Comparison of ENCODE assay signal across 14 cellular contexts in the genomic region with DNA sequence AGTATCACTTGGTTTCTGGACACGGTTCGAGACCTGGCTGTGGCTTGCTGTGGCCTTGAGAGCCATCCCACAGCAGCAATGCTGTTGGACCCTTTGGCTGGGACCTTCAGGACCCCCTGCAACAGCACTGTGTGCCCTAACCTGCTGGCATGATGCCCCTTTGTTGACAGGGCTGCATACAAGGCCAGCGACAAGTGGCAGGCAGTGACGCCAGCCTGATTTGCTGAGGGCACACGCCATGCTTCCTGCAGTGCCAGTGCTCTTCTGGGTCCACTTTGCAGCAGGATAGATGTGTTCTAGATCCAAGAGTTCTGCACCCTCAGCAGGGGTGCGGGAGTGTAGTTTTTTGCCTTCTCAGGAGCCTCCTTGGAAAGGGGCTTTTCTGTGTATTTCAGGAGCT. TPM values are rescaled to one million over a fixed set of nuclear protein-coding genes. Genes with fewer than 3 reads are reported as not detected.
A peak's percentile ranks its signal among the peaks of the same experiment; 100 is the strongest.
DNase-seq lines count a peak whose midpoint lies in the region; ATAC-seq and TF ChIP-seq lines count a peak whose summit lies in the region.
"Had no signal": no experiment of that assay in that cellular context is flagged by ENCODE, and none has a peak within 500 bp of the region (broad histone marks: within the 10 kb centered on the region; RNA-seq: fewer than 3 reads in every experiment).

No MANE protein-coding gene starts in this region.

- peaks cover 7% of the 10 kb centered on the region for H3K9me3 Mint-ChIP-seq in endodermal cell

- no peaks in the 10 kb centered on the region for H3K4me1 ChIP-seq in endodermal cell (ENCODE audit: control insufficient read depth, insufficient read depth, low read length)
- H3K4me1 ChIP-seq in lower lobe of right lung = peaks cover 27% of the 10 kb centered on the region
- H3K4me1 ChIP-seq in Karpas-422 (ENCODE audit: low read length) = no peaks in the 10 kb centered on the region; the same call in 1 of the 2 replicates

- H3K27me3 Mint-ChIP-seq in T-helper 17 cell (no peaks in the 10 kb centered on the region), endodermal cell (ENCODE audit: insufficient read depth) (no peaks in the 10 kb centered on the region)
- H3K27me3 Mint-ChIP-seq: activated naive CD8-positive, alpha-beta T cell treated with anti-CD3 and anti-CD28 coated beads, Interleukin-2, amount 50 U/mL, for 24 hours had no signal

- H3K79me2 ChIP-seq in Karpas-422 (ENCODE audit: low read length) = no peaks in the 10 kb centered on the region

- H3K4me2 ChIP-seq in Karpas-422 (ENCODE audit: low read depth, low read length, poor library complexity, severe bottlenecking) = no peak overlapping the region
- H3K4me2 ChIP-seq: PC-9 had no signal

- no peaks in the 10 kb centered on the region for H3K36me3 ChIP-seq in endodermal cell (ENCODE audit: control insufficient read depth, insufficient read depth, low read length)
- peaks cover 10% of the 10 kb centered on the region for H3K36me3 ChIP-seq in lower lobe of right lung
- no peaks in the 10 kb centered on the region for H3K36me3 ChIP-seq in Karpas-422 (ENCODE audit: insufficient read depth, low read length)

- 94 to 100% methylated on average over 3 to 6 of the region's 6 CpGs for WGBS in endodermal cell (ENCODE audit: insufficient coverage in 1 of 2, insufficient read length in 1 of 2), 2 experiments

- ATAC-seq in T-helper 17 cell = no peak
- ATAC-seq in lower lobe of right lung = no peak
- no peak for ATAC-seq in GM19463 (IDR thresholded peaks at IDR 0.05; ENCODE audit: unreplicated experiment)
- ATAC-seq: activated naive CD8-positive, alpha-beta T cell treated with anti-CD3 and anti-CD28 coated beads, Interleukin-2, amount 50 U/mL, for 24 hours; GM12878; HCT116 had no signal

- H2AFZ ChIP-seq in Karpas-422 (ENCODE audit: low read length) = no peak overlapping the region
- H2AFZ ChIP-seq: PC-9 had no signal

- CTCF ChIA-PET in RWPE1 (lab: Yijun Ruan, JAX) = interaction anchor here (0.6 kb wide), 1 partner anchor 735 kb away, joined by 5 read pairs; no protein-coding TSS in a partner anchor

- H3K9ac ChIP-seq in endodermal cell (ENCODE audit: extremely low read depth, low read length, poor library complexity, severe bottlenecking) = no peak overlapping the region
- H3K9ac ChIP-seq in Karpas-422 (ENCODE audit: low read length) = no peak overlapping the region

- H3K4me1 Mint-ChIP-seq in T-helper 17 cell (peaks cover 3% of the 10 kb centered on the region), endodermal cell (peaks cover 12% of the 10 kb centered on the region)
- H3K4me1 Mint-ChIP-seq: activated naive CD8-positive, alpha-beta T cell treated with anti-CD3 and anti-CD28 coated beads, Interleukin-2, amount 50 U/mL, for 24 hours had no signal

- DNase-seq in T-helper 17 cell (no peak), endodermal cell (peak; percentile 11), lower lobe of right lung (no peak), substantia nigra (lab: John Stamatoyannopoulos, UW) (peak in 1 of 49 donors; percentile 83), RWPE1 (ENCODE audit: low spot score) (no peak), EL (no peak), Karpas-422 (no peak)
- DNase-seq: activated naive CD8-positive, alpha-beta T cell treated with anti-CD3 and anti-CD28 coated beads, Interleukin-2, amount 50 U/mL, for 24 hours; mesendoderm; NCI-H1930; PC-9 had no signal

- H3K27ac ChIP-seq in endodermal cell (ENCODE audit: low read depth, low read length) (no peak overlapping the region), lower lobe of right lung (peak overlapping the region; percentile 83), substantia nigra (ENCODE audit: low read depth, low read length, poor library complexity, severe bottlenecking) (peak overlapping the region; percentile 94), RWPE1 (no peak overlapping the region), Karpas-422 (ENCODE audit: low read length) (no peak overlapping the region)

- H4K20me1 ChIP-seq in Karpas-422 (ENCODE audit: insufficient read depth, low read depth, low read length) = no peaks in the 10 kb centered on the region

- no peaks in the 10 kb centered on the region for H3K27me3 ChIP-seq in endodermal cell (ENCODE audit: control insufficient read depth, insufficient read depth, low read length, poor library complexity, severe bottlenecking)
- no peaks in the 10 kb centered on the region for H3K27me3 ChIP-seq in lower lobe of right lung (ENCODE audit: low read depth)
- H3K27me3 ChIP-seq in Karpas-422 (ENCODE audit: low read length) = no peaks in the 10 kb centered on the region

- H3K4me3 Mint-ChIP-seq in T-helper 17 cell (peak overlapping the region; percentile 36), endodermal cell (no peak overlapping the region)
- H3K4me3 Mint-ChIP-seq: activated naive CD8-positive, alpha-beta T cell treated with anti-CD3 and anti-CD28 coated beads, Interleukin-2, amount 50 U/mL, for 24 hours had no signal

- intact Hi-C loops in lower lobe of right lung (cut with DNase I) = no loop called here

- H3K9me3 ChIP-seq in T-helper 17 cell (ENCODE audit: control insufficient read depth, low read length, poor library complexity, severe bottlenecking) (no peaks in the 10 kb centered on the region), endodermal cell (ENCODE audit: control insufficient read depth, low read length) (peaks cover 10% of the 10 kb centered on the region), lower lobe of right lung (peaks cover 9% of the 10 kb centered on the region), Karpas-422 (ENCODE audit: low read length) (no peaks in the 10 kb centered on the region)

- H3K36me3 Mint-ChIP-seq in T-helper 17 cell (ENCODE audit: low read depth) (peaks cover 5% of the 10 kb centered on the region), endodermal cell (ENCODE audit: low read depth) (peaks cover 9% of the 10 kb centered on the region)

- no peaks in the 10 kb centered on the region for H3K9me2 ChIP-seq in Karpas-422 (replicated peaks; ENCODE audit: insufficient read depth, low read length)

- H3K27ac Mint-ChIP-seq in T-helper 17 cell (no peak overlapping the region), endodermal cell (no peak overlapping the region)
- H3K27ac Mint-ChIP-seq: activated naive CD8-positive, alpha-beta T cell treated with anti-CD3 and anti-CD28 coated beads, Interleukin-2, amount 50 U/mL, for 24 hours had no signal

- POLR2A ChIA-PET in RWPE1 (lab: Yijun Ruan, JAX; ENCODE audit: low non-redundant PET) = no interaction called here

- TF ChIP-seq CTCF in endodermal cell (conservative IDR thresholded peaks at IDR 0.05) (no peak), lower lobe of right lung (IDR thresholded peaks at IDR 0.05) (no peak), RWPE1 (conservative IDR thresholded peaks at IDR 0.05; ENCODE audit: low read depth) (no peak)

- H3K4me3 ChIP-seq in endodermal cell (ENCODE audit: low read length) (no peak overlapping the region), lower lobe of right lung (no peak overlapping the region), Karpas-422 (ENCODE audit: low read length) (no peak overlapping the region)
- H3K4me3 ChIP-seq: GM12878, PC-9 had no signal

RNA-seq across cellular contexts. Expression of gene COQ8A, which starts 32.8 kb away (rescaled TPM):
- 10 to 100 TPM; 30.7 to 37.3 TPM for total RNA-seq in T-helper 17 cell
- total RNA-seq in endodermal cell = 10 to 100 TPM in 1 of 2 donors, 1 to 10 TPM in 1; 6.6 to 14.9 TPM
- 13.1 TPM for polyA plus RNA-seq in endodermal cell (2013, experiment 1 of 2)
- polyA plus RNA-seq in endodermal cell (2013, experiment 2 of 2) = 10.1 TPM
- total RNA-seq in lower lobe of right lung = 45.0 TPM
- 12.7 and 22.6 TPM in 2 replicates for total RNA-seq in Karpas-422 (2014; rRNA removed; shearing (Covaris generic); ENCODE audit: low replicate concordance)

Comparison
In these comparisons a context has a peak if more than half of its experiments do, and no peak if none do; other contexts are left out.
1. H3K27ac ChIP-seq: peak in lower lobe of right lung (single experiment) and substantia nigra (single experiment); none in endodermal cell (single experiment), RWPE1 (single experiment) and Karpas-422 (single experiment).